In the genomic region with DNA sequence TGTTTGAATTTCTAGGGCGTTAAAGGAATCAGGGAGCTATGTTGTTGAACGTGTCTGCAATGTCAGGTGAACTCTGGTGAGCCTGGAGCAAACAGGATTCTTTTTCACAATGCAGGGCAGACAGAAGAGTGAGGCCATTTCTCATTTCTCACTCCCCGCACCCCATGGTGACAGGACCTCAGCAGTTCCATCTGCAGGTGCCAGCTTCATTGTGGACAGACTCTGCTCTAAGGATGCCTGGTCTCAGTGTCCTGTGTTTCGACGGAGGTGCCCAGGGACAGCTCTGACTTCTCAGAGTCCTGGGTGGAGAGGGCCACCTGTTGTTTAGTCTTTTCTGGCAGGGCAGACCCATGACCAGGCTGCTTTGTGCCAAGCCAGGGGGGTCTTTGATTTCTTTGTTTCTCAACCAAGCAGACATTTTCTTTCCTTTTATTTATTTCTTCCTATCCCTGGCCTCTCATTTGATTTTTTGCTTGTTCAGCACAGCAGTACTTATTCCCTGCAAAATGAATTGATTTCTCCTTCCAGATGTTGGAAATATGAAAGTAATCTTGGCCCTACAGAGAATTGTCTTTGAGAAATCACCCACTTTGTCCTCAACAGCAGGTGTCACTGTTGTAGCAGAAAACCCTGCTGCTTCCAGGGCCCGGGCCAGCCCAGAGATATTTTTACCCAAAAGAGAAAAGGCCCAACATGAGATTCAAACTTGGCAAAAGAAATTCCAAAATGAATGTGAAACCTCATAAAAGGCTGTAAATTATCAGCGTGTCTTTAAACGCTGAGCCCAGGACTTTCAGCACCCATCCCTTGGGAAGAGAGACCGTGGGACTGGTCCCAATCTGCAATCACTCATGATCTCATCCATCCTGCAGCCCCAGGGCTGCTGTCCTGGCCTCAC, we compare ENCODE assay signal across 8 cellular contexts.
A peak's percentile ranks its signal among the peaks of the same experiment; 100 is the strongest.
DNase-seq lines count a peak whose midpoint lies in the region; ATAC-seq and TF ChIP-seq lines count a peak whose summit lies in the region.

No MANE protein-coding gene starts in this region.

- no peaks in the 10 kb centered on the region for H3K27me3 ChIP-seq in tibial artery
- H3K27me3 ChIP-seq in MG63 = no peaks in the 10 kb centered on the region
- H3K27me3 ChIP-seq in effector memory CD4-positive, alpha-beta T cell (replicated peaks; ENCODE audit: control insufficient read depth, insufficient read depth, low read length, poor library complexity, severe bottlenecking) = no peaks in the 10 kb centered on the region

- CTCF ChIA-PET in Calu3 (lab: Charles Lee) = no interaction called here

- peaks cover 3% of the 10 kb centered on the region for H3K9me3 Mint-ChIP-seq in Calu3 (ENCODE audit: low read depth, unreplicated experiment)

- H3K36me3 Mint-ChIP-seq in Calu3 (ENCODE audit: insufficient read depth, unreplicated experiment) = no peaks in the 10 kb centered on the region

- TF ChIP-seq CTCF in Calu3 (IDR thresholded peaks at IDR 0.05; ENCODE audit: unreplicated experiment) = peak; percentile 35
- TF ChIP-seq CTCF in tibial artery (IDR thresholded peaks at IDR 0.05) = peak; percentile 39 to 49

- DNase-seq in Calu3 = peak; percentile 36
- peak; percentile 13 for DNase-seq in HS-5 (ENCODE audit: low read depth)
- DNase-seq in SK-N-MC (ENCODE audit: low read depth, low spot score) = peak; percentile 85
- DNase-seq in glomerular visceral epithelial cell (ENCODE audit: extremely low spot score) = peak; percentile 35
- no peak for DNase-seq in tibial artery
- no peak for DNase-seq in MG63
- no peak for DNase-seq in effector memory CD4-positive, alpha-beta T cell

- no peak overlapping the region for H3K4me3 Mint-ChIP-seq in Calu3 (ENCODE audit: low read depth, unreplicated experiment)

- H3K4me1 ChIP-seq in tibial artery = peaks cover 0 to 9% (median 3%) of the 10 kb centered on the region in 4 donors
- H3K4me1 ChIP-seq in effector memory CD4-positive, alpha-beta T cell (ENCODE audit: control insufficient read depth, insufficient read depth, low read length, poor library complexity, severe bottlenecking) = no peaks in the 10 kb centered on the region

- H3K9me3 ChIP-seq in SK-N-MC (ENCODE audit: low read depth, low read length) (peaks cover 3% of the 10 kb centered on the region; the same call in 1 of the 2 replicates), tibial artery (peaks cover 0 to 2% (median 0%) of the 10 kb centered on the region in 3 donors), MG63 (no peaks in the 10 kb centered on the region)
- H3K9me3 ChIP-seq in effector memory CD4-positive, alpha-beta T cell (ENCODE audit: control insufficient read depth, low read length) = no peaks in the 10 kb centered on the region

- H3K4me1 Mint-ChIP-seq in Calu3 (ENCODE audit: low read depth, unreplicated experiment) = no peaks in the 10 kb centered on the region

- H3K27ac ChIP-seq in SK-N-MC (peak overlapping the region; percentile 95), tibial artery (peak overlapping the region in 1 of 2 donors; percentile 19)
- H3K27ac ChIP-seq in effector memory CD4-positive, alpha-beta T cell (ENCODE audit: insufficient read depth, low read length, poor library complexity, severe bottlenecking) = no peak overlapping the region

- intact Hi-C loops in Calu3 (cut with micrococcal nuclease; ENCODE audit: unreplicated experiment) = loop anchor here (5.0 to 10.0 kb wide), 5 partner anchors 73 to 1646 kb away; partner anchors contain the start of gene ID2
- intact Hi-C loops in tibial artery (cut with DNase I; ENCODE audit: low total_unique reads) = no loop called here

- H3K4me3 ChIP-seq in SK-N-MC (peak overlapping the region; percentile 42), tibial artery (no peak overlapping the region), MG63 (no peak overlapping the region)
- H3K4me3 ChIP-seq in effector memory CD4-positive, alpha-beta T cell (ENCODE audit: insufficient read depth, low read depth, low read length, poor library complexity, severe bottlenecking) = no peak overlapping the region

- H3K36me3 ChIP-seq in SK-N-MC (ENCODE audit: insufficient read depth, low read length) (no peaks in the 10 kb centered on the region), tibial artery (no peaks in the 10 kb centered on the region), MG63 (no peaks in the 10 kb centered on the region)
- no peaks in the 10 kb centered on the region for H3K36me3 ChIP-seq in effector memory CD4-positive, alpha-beta T cell (ENCODE audit: control insufficient read depth, insufficient read depth, low read length)

- peak overlapping the region; percentile 72 for H3K9ac ChIP-seq in SK-N-MC (ENCODE audit: insufficient read length)

- ATAC-seq in GM21576 (IDR thresholded peaks at IDR 0.05; ENCODE audit: unreplicated experiment) = no peak

- no TSS peak for BruUV-seq in Calu3 (replicated peaks; lab: Mats Ljungman, UMichigan)

- H3K27ac Mint-ChIP-seq in Calu3 (ENCODE audit: unreplicated experiment) = no peak overlapping the region

- peaks cover 22% of the 10 kb centered on the region for H3K27me3 Mint-ChIP-seq in Calu3 (ENCODE audit: unreplicated experiment)

Comparison
In these comparisons a context has a peak if more than half of its experiments do, and no peak if none do; other contexts are left out.
1. DNase-seq: peak in Calu3 (single experiment), HS-5 (single experiment), SK-N-MC (single experiment) and glomerular visceral epithelial cell (single experiment); none in tibial artery (0 of 2), MG63 (single experiment) and effector memory CD4-positive, alpha-beta T cell (0 of 3).